1 cellular context compared by ENCODE assay signal in the genomic region with DNA sequence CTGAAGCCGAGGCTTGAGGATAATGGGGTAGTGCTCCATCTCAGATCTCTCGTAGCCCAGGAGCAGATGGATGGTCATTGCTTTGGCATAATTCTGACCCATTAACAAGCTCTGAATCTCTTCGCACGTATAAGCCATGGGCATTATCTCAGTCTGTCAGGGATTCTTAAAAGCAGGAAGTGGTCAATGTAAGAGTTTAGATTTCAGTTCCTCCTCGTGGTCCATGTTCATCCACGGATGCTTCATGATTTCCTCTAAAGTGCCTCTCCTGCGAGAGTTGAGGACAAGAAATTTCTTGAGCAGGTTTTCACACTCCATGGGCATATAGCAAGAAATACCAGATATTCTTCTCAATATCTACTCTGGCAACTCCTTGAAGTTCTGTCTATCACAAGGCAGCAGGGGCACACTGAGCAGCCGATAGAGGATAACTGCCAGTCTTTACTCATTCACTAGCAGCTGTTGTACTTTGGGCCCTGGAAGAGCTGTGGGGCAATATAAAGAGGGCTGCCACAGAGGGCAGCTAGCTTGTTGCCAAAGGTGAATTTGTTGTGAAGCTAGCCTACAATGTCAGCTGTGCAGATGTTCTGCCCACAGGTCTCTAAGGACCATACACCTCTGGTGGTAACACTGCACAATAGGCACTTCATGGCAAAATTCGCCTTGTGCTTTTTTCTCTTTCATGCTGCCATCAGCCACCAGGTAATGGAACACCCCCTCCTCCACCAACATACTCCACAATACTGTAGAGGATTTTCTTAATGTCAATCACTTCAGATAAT.
TF ChIP-seq lines count a peak whose summit lies in the region.

No MANE protein-coding gene starts in this region.

TF ChIP-seq in HepG2, 621 proteins besides CTCF, POLR2A, EP300 and RAD21 (continued from another document):
- TF ChIP-seq RBM39 (IDR thresholded peaks at IDR 0.05; ENCODE audit: low read depth, low read length, poor library complexity, severe bottlenecking) (no peak), HHEX (CRISPR knock-in tag; IDR thresholded peaks at IDR 0.05) (no peak)
